10 cellular contexts compared by ENCODE assay signal in the genomic region with DNA sequence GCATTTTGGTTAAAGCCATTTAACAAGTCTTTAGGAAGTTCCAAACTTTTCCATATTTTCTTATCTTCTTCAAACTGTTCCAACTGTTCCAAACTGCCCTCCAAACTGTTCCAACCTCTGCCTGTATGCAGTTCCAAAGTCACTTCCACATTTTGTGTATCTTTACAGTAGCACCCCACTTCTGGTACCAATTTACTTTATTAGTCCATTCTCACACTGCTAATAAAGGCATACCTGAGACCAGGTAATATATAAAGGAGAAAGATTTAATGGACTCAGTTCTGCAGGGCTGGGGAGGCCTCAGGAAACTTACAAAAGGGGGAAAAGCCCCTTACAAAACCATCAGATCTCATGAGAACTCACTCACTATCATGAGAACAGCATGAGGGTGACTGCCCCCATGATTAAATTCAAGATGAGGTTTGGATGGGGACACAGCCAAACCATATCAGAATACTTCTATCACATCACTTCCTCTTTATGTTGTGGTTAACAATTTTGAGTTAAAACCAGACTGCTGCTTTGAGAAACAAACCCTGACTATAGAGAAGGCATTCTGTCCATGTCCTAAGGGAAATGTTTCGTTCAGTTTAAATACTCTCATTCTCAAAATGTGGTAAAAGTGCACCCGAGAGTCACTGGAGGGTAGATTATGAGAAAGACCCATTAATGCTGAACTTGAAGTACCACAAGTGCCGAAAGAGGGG. TPM values are rescaled to one million over a fixed set of nuclear protein-coding genes. Genes with fewer than 3 reads are reported as not detected.
DNase-seq lines count a peak whose midpoint lies in the region; ATAC-seq, FAIRE-seq and TF ChIP-seq lines count a peak whose summit lies in the region.
"Had no signal": no experiment of that assay in that cellular context is flagged by ENCODE, and none has a peak within 500 bp of the region (broad histone marks: within the 10 kb centered on the region; RNA-seq: fewer than 3 reads in every experiment).

No MANE protein-coding gene starts in this region.

- no peak overlapping the region for H3K4me3 Mint-ChIP-seq in GM23338

- no peak for TF ChIP-seq CTCF in GM23338 (conservative IDR thresholded peaks at IDR 0.05; ENCODE audit: low read depth in 2 of 2)

- peaks cover 4% of the 10 kb centered on the region; the same call in 2 of the 3 replicates for H3K4me1 Mint-ChIP-seq in GM23338

- no peak overlapping the region for H2AFZ ChIP-seq in GM23338

- H3K9me3 ChIP-seq in effector memory CD4-positive, alpha-beta T cell (ENCODE audit: control insufficient read depth, low read length): no peaks in the 10 kb centered on the region

- ATAC-seq in GM21526 (IDR thresholded peaks at IDR 0.05; ENCODE audit: low FRiP score, unreplicated experiment): peak; percentile 51
- peak; percentile 82 for ATAC-seq in HG03469 (IDR thresholded peaks at IDR 0.05; ENCODE audit: unreplicated experiment)
- ATAC-seq in GM23338: no peak

- no peaks in the 10 kb centered on the region for H3F3A ChIP-seq in GM23338 (replicated peaks; ENCODE audit: low read depth)

- DNase-seq in GM18507 (ENCODE audit: extremely low spot score, insufficient read length, low read depth) (no peak), GM23338 (ENCODE audit: low spot score) (no peak), NCI-H748 (lab: John Stamatoyannopoulos, UW; ENCODE audit: unreplicated experiment) (no peak), NCI-H1930 (lab: John Stamatoyannopoulos, UW) (no peak), RKO (ENCODE audit: low spot score) (no peak)
- DNase-seq in effector memory CD4-positive, alpha-beta T cell: no peak
- DNase-seq: NCI-H1105 had no signal

- H3K27ac Mint-ChIP-seq in GM23338: no peak overlapping the region

- no peak overlapping the region for H3K4me2 ChIP-seq in GM23338

- H3K27ac ChIP-seq in effector memory CD4-positive, alpha-beta T cell (ENCODE audit: insufficient read depth, low read length, poor library complexity, severe bottlenecking): peak overlapping the region; percentile 44
- no peak overlapping the region for H3K27ac ChIP-seq in GM23338 (ENCODE audit: low read depth)

- no peaks in the 10 kb centered on the region for H4K20me1 ChIP-seq in GM23338 (replicated peaks; ENCODE audit: insufficient read depth)

- H3K27me3 ChIP-seq in effector memory CD4-positive, alpha-beta T cell (replicated peaks; ENCODE audit: control insufficient read depth, insufficient read depth, low read length, poor library complexity, severe bottlenecking): no peaks in the 10 kb centered on the region
- H3K27me3 ChIP-seq in GM23338 (ENCODE audit: insufficient read depth): no peaks in the 10 kb centered on the region

- H3K36me3 ChIP-seq in effector memory CD4-positive, alpha-beta T cell (ENCODE audit: control insufficient read depth, insufficient read depth, low read length): peaks cover 12% of the 10 kb centered on the region
- H3K36me3 ChIP-seq in GM23338 (ENCODE audit: insufficient read depth): no peaks in the 10 kb centered on the region; the same call in 1 of the 2 replicates

- no peaks in the 10 kb centered on the region for H3K27me3 Mint-ChIP-seq in GM23338 (ENCODE audit: insufficient read depth, low read depth, poor library complexity)

- peak; percentile 87 for FAIRE-seq in GM18507 (lab: Jason Lieb, UNC)
- FAIRE-seq: endothelial cell of umbilical vein had no signal

- H3K36me3 Mint-ChIP-seq in GM23338 (ENCODE audit: low read depth): peaks cover 24% of the 10 kb centered on the region

- peaks cover 41% of the 10 kb centered on the region for H3K9me3 Mint-ChIP-seq in GM23338

- no peaks in the 10 kb centered on the region for H3K79me2 ChIP-seq in GM23338 (replicated peaks; ENCODE audit: insufficient read depth)

- peaks cover 15% of the 10 kb centered on the region for H3K4me1 ChIP-seq in effector memory CD4-positive, alpha-beta T cell (ENCODE audit: control insufficient read depth, insufficient read depth, low read length, poor library complexity, severe bottlenecking)
- no peaks in the 10 kb centered on the region for H3K4me1 ChIP-seq in GM23338 (ENCODE audit: insufficient read depth)

- peaks cover 3% of the 10 kb centered on the region; the same call in 1 of the 2 replicates for H3K9me2 ChIP-seq in GM23338 (ENCODE audit: insufficient read depth)

- H3K4me3 ChIP-seq in effector memory CD4-positive, alpha-beta T cell (ENCODE audit: insufficient read depth, low read depth, low read length, poor library complexity, severe bottlenecking): no peak overlapping the region
- H3K4me3 ChIP-seq in GM23338: no peak overlapping the region

TF ChIP-seq in GM23338, 12 proteins besides CTCF, POLR2A, EP300 and RAD21 (continues in another document):
- TF ChIP-seq EZH2phosphoT487 (IDR thresholded peaks at IDR 0.05; ENCODE audit: unreplicated experiment) (no peak), ZNF331 (CRISPR knock-in tag; IDR thresholded peaks at IDR 0.05; ENCODE audit: low read depth) (no peak), EZH2 (IDR thresholded peaks at IDR 0.05; ENCODE audit: low read depth, unreplicated experiment) (no peak), NANOG (IDR thresholded peaks at IDR 0.05; ENCODE audit: borderline replicate concordance) (no peak), CREB1 (CRISPR knock-in tag; IDR thresholded peaks at IDR 0.05; ENCODE audit: low read depth) (no peak), STAT1 (IDR thresholded peaks at IDR 0.05; ENCODE audit: unreplicated experiment) (no peak)
- TF ChIP-seq, protein P1, sequence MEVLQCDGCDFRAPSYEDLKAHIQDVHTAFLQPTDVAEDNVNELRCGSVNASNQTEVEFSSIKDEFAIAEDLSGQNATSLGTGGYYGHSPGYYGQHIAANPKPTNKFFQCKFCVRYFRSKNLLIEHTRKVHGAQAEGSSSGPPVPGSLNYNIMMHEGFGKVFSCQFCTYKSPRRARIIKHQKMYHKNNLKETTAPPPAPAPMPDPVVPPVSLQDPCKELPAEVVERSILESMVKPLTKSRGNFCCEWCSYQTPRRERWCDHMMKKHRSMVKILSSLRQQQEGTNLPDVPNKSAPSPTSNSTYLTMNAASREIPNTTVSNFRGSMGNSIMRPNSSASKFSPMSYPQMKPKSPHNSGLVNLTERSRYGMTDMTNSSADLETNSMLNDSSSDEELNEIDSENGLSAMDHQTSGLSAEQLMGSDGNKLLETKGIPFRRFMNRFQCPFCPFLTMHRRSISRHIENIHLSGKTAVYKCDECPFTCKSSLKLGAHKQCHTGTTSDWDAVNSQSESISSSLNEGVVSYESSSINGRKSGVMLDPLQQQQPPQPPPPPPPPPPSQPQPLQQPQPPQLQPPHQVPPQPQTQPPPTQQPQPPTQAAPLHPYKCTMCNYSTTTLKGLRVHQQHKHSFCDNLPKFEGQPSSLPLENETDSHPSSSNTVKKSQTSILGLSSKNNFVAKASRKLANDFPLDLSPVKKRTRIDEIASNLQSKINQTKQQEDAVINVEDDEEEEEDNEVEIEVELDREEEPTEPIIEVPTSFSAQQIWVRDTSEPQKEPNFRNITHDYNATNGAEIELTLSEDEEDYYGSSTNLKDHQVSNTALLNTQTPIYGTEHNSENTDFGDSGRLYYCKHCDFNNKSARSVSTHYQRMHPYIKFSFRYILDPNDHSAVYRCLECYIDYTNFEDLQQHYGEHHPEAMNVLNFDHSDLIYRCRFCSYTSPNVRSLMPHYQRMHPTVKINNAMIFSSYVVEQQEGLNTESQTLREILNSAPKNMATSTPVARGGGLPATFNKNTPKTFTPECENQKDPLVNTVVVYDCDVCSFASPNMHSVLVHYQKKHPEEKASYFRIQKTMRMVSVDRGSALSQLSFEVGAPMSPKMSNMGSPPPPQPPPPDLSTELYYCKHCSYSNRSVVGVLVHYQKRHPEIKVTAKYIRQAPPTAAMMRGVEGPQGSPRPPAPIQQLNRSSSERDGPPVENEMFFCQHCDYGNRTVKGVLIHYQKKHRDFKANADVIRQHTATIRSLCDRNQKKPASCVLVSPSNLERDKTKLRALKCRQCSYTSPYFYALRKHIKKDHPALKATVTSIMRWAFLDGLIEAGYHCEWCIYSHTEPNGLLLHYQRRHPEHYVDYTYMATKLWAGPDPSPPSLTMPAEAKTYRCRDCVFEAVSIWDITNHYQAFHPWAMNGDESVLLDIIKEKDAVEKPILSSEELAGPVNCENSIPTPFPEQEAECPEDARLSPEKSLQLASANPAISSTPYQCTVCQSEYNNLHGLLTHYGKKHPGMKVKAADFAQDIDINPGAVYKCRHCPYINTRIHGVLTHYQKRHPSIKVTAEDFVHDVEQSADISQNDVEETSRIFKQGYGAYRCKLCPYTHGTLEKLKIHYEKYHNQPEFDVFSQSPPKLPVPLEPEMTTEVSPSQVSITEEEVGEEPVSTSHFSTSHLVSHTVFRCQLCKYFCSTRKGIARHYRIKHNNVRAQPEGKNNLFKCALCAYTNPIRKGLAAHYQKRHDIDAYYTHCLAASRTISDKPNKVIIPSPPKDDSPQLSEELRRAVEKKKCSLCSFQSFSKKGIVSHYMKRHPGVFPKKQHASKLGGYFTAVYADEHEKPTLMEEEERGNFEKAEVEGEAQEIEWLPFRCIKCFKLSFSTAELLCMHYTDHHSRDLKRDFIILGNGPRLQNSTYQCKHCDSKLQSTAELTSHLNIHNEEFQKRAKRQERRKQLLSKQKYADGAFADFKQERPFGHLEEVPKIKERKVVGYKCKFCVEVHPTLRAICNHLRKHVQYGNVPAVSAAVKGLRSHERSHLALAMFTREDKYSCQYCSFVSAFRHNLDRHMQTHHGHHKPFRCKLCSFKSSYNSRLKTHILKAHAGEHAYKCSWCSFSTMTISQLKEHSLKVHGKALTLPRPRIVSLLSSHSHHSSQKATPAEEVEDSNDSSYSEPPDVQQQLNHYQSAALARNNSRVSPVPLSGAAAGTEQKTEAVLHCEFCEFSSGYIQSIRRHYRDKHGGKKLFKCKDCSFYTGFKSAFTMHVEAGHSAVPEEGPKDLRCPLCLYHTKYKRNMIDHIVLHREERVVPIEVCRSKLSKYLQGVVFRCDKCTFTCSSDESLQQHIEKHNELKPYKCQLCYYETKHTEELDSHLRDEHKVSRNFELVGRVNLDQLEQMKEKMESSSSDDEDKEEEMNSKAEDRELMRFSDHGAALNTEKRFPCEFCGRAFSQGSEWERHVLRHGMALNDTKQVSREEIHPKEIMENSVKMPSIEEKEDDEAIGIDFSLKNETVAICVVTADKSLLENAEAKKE (CRISPR knock-in tag; IDR thresholded peaks at IDR 0.05): no peak

RNA-seq across cellular contexts. Expression of a gene that starts 11.0 kb away (rescaled TPM):
- 0.17 and 0.89 TPM in 2 replicates for total RNA-seq in GM23338 (2014; rRNA removed; shearing (Covaris generic))
- polyA plus RNA-seq in GM23338 (2016; fragmentation: Nextera tagmentation; extraction: Ambion mirVana): 0.39 TPM in 1 of 2 replicates, not detected in the other

RNA-seq across cellular contexts. Expression of a gene that starts 55.2 kb away (rescaled TPM):
- not detected in 2 replicates for total RNA-seq in GM23338 (2014; rRNA removed; shearing (Covaris generic))
- not detected in 2 replicates for polyA plus RNA-seq in GM23338 (2016; fragmentation: Nextera tagmentation; extraction: Ambion mirVana)

RNA-seq across cellular contexts. Expression of a gene that starts 56.4 kb away (rescaled TPM):
- not detected in 2 replicates for total RNA-seq in GM23338 (2014; rRNA removed; shearing (Covaris generic))
- not detected in 2 replicates for polyA plus RNA-seq in GM23338 (2016; fragmentation: Nextera tagmentation; extraction: Ambion mirVana)
- total RNA-seq: endothelial cell of umbilical vein had no signal
